In genomic region chr12:111394480-111394879, GRCh38 we compare ENCODE assay signal across 19 cellular contexts. TPM values are rescaled to one million over a fixed set of nuclear protein-coding genes. Genes with fewer than 3 reads are reported as not detected.
DNase-seq lines count a peak whose midpoint lies in the region; ATAC-seq and TF ChIP-seq lines count a peak whose summit lies in the region.
"Had no signal": no experiment of that assay in that cellular context is flagged by ENCODE, and none has a peak within 500 bp of the region (broad histone marks: within the 10 kb centered on the region; RNA-seq: fewer than 3 reads in every experiment).

No MANE protein-coding gene starts in this region.

- H3K36me3 Mint-ChIP-seq in CD14-positive monocyte = no peaks in the 10 kb centered on the region
- H3K36me3 Mint-ChIP-seq: CD4-positive, CD25-positive, alpha-beta regulatory T cell; CD8-positive, alpha-beta T cell had no signal

- peak overlapping the region; percentile 20 for H3K4me2 ChIP-seq in Loucy (ENCODE audit: low read depth, low read length, poor library complexity, severe bottlenecking)
- H3K4me2 ChIP-seq: A549 had no signal

- H2AFZ ChIP-seq in Loucy (ENCODE audit: low read length) = no peak overlapping the region

- no peaks in the 10 kb centered on the region for H3K79me2 ChIP-seq in Loucy (ENCODE audit: insufficient read depth, low read length)

- peak overlapping the region; percentile 92 to 96 (median 95) for H3K27ac Mint-ChIP-seq in CD14-positive monocyte
- H3K27ac Mint-ChIP-seq: CD4-positive, CD25-positive, alpha-beta regulatory T cell; CD8-positive, alpha-beta T cell had no signal

- intact Hi-C loops in CD14-positive monocyte (cut with micrococcal nuclease) = no loop called here
- intact Hi-C loops in esophagus muscularis mucosa (cut with DNase I) = loop anchor here (10.0 kb wide), 1 partner anchor 280 kb away; no protein-coding TSS in a partner anchor
- intact Hi-C loops in left lung (cut with DNase I) = no loop called here

- H3K4me3 ChIP-seq in Loucy (ENCODE audit: low read length, poor library complexity, severe bottlenecking) (no peak overlapping the region), esophagus muscularis mucosa (no peak overlapping the region), left lung (no peak overlapping the region)
- H3K4me3 ChIP-seq: A549, GM12878 had no signal

- no peaks in the 10 kb centered on the region for H3K36me3 ChIP-seq in Loucy (ENCODE audit: insufficient read depth, low read length)
- no peaks in the 10 kb centered on the region for H3K36me3 ChIP-seq in esophagus muscularis mucosa
- H3K36me3 ChIP-seq in left lung = no peaks in the 10 kb centered on the region

- H4K20me1 ChIP-seq in Loucy (ENCODE audit: insufficient read depth, low read length, poor library complexity, severe bottlenecking) = no peaks in the 10 kb centered on the region

- H3K9me2 ChIP-seq in Loucy (replicated peaks; ENCODE audit: low read depth, low read length) = no peaks in the 10 kb centered on the region

- H3K27ac ChIP-seq in esophagus muscularis mucosa (replicated peaks in 1 of 4) (no peak overlapping the region), left lung (no peak overlapping the region)
- H3K27ac ChIP-seq: A549 had no signal

- H3K9me3 Mint-ChIP-seq in CD14-positive monocyte = no peaks in the 10 kb centered on the region
- H3K9me3 Mint-ChIP-seq: CD4-positive, CD25-positive, alpha-beta regulatory T cell; CD8-positive, alpha-beta T cell had no signal

- 62% methylated on average over 5 of the region's 8 CpGs for WGBS in esophagus muscularis mucosa

- H3K4me1 ChIP-seq in Loucy (ENCODE audit: insufficient read depth, low read length, poor library complexity, severe bottlenecking) (peaks cover 6% of the 10 kb centered on the region), esophagus muscularis mucosa (peaks cover 12 to 19% (median 17%) of the 10 kb centered on the region in 4 donors), left lung (peaks cover 0 to 44% of the 10 kb centered on the region in 2 donors)
- H3K4me1 ChIP-seq: Caco-2 had no signal

- no peak for TF ChIP-seq POLR2A in esophagus muscularis mucosa (IDR thresholded peaks at IDR 0.05; ENCODE audit: low read depth)

- TF ChIP-seq CTCF in CD14-positive monocyte (IDR thresholded peaks at IDR 0.05) = no peak
- TF ChIP-seq CTCF in Loucy (conservative IDR thresholded peaks at IDR 0.05; ENCODE audit: low read length) = no peak
- no peak for TF ChIP-seq CTCF in esophagus muscularis mucosa (IDR thresholded peaks at IDR 0.05)
- no peak for TF ChIP-seq CTCF in left lung (IDR thresholded peaks at IDR 0.05)

- no peaks in the 10 kb centered on the region for H3F3A ChIP-seq in Loucy (ENCODE audit: low read depth)

- no peaks in the 10 kb centered on the region for H3K9me3 ChIP-seq in Loucy (ENCODE audit: insufficient read depth, low read depth, low read length)
- H3K9me3 ChIP-seq in esophagus muscularis mucosa = no peaks in the 10 kb centered on the region
- no peaks in the 10 kb centered on the region for H3K9me3 ChIP-seq in left lung
- H3K9me3 ChIP-seq: A549, Caco-2 had no signal

- no peak for ATAC-seq in left lung
- ATAC-seq: A549; CD8-positive, alpha-beta T cell; GM12878 had no signal

- no peak overlapping the region for H3K4me3 Mint-ChIP-seq in CD14-positive monocyte
- H3K4me3 Mint-ChIP-seq: CD4-positive, CD25-positive, alpha-beta regulatory T cell; CD8-positive, alpha-beta T cell had no signal

- peaks cover 79% of the 10 kb centered on the region for H3K4me1 Mint-ChIP-seq in CD14-positive monocyte

- TF ChIP-seq EP300 in esophagus muscularis mucosa (IDR thresholded peaks at IDR 0.05) = no peak

- no peak overlapping the region for H3K9ac ChIP-seq in Loucy (ENCODE audit: low read depth, low read length, poor library complexity, severe bottlenecking)

- DNase-seq in CD14-positive monocyte (ENCODE audit: low spot score) = no peak
- DNase-seq in esophagus muscularis mucosa (ENCODE audit: extremely low spot score) = peak; percentile 57
- no peak for DNase-seq in left lung
- no peak for DNase-seq in cortex of kidney (lab: John Stamatoyannopoulos, UW)
- DNase-seq in Kasumi-1 (lab: John Stamatoyannopoulos, UW) = no peak
- no peak for DNase-seq in DMS53 treated with DMSO at 0.1 percent for 48 hours (lab: John Stamatoyannopoulos, UW; ENCODE audit: unreplicated experiment)
- DNase-seq: 8988T; ACHN; Caco-2; CD4-positive, CD25-positive, alpha-beta regulatory T cell; CD8-positive, alpha-beta T cell; DMS153; DMS79; GDM1; GOT3; HCEC 1CT had no signal

- no peaks in the 10 kb centered on the region for H3K27me3 ChIP-seq in Loucy (ENCODE audit: insufficient read depth, low read length, poor library complexity, severe bottlenecking)
- H3K27me3 ChIP-seq in esophagus muscularis mucosa = peaks cover 0 to 7% (median 0%) of the 10 kb centered on the region in 4 donors
- no peaks in the 10 kb centered on the region for H3K27me3 ChIP-seq in left lung

- peaks cover 0 to under 1% (median 0%) of the 10 kb centered on the region in 3 donors for H3K27me3 Mint-ChIP-seq in CD14-positive monocyte (ENCODE audit: low read depth in 3 of 3)

RNA-seq across cellular contexts. Expression of gene SH2B3, which starts 11.2 kb away (rescaled TPM):
- polyA plus RNA-seq in CD14-positive monocyte = 10 to 100 TPM; 15.2 to 33.5 TPM
- total RNA-seq in esophagus muscularis mucosa (10 to 100 TPM; 24.9 to 49.4 (median 41.8) TPM), left lung (10 to 100 TPM; 26.9 to 42.0 TPM)

RNA-seq across cellular contexts. Expression of gene PHETA1, which starts 25.6 kb away (rescaled TPM):
- 1 to 10 TPM; 3.4 to 4.9 TPM for polyA plus RNA-seq in CD14-positive monocyte
- 10 to 100 TPM in 1 of 4 donors, 1 to 10 TPM in 3; 5.8 to 15.6 (median 9.5) TPM for total RNA-seq in esophagus muscularis mucosa
- total RNA-seq in left lung = 10 to 100 TPM in 1 of 2 donors, 1 to 10 TPM in 1; 9.9 to 20.5 TPM
